In genomic region chr19:32798201-32798600, GRCh38 we compare ENCODE assay signal across 17 cellular contexts.
"Had no signal": no experiment of that assay in that cellular context is flagged by ENCODE, and none has a peak within 500 bp of the region (broad histone marks: within the 10 kb centered on the region; RNA-seq: fewer than 3 reads in every experiment).

No MANE protein-coding gene starts in this region.

- H3K4me1 ChIP-seq: colonic mucosa, upper lobe of left lung had no signal

- ATAC-seq: activated CD8-positive, alpha-beta T cell treated with anti-CD3 and anti-CD28 coated beads, Interleukin-2, amount 10 ng/mL, durations not matched to agents 7 days and 5 days; activated naive CD8-positive, alpha-beta T cell treated with anti-CD3 and anti-CD28 coated beads, Interleukin-2, amount 50 U/mL, for 24 hours; left lobe of liver; stimulated activated naive B cell treated with anti-CD40 and anti-IgM and Interleukin-4, amounts not matched to agents 10 μg/mL and 1 μg/mL and 100 μg/mL, for 72 hours had no signal

- H3K36me3 ChIP-seq: brain microvascular endothelial cell, colonic mucosa, thoracic aorta, upper lobe of left lung had no signal

- H3K9me3 ChIP-seq: colonic mucosa, thoracic aorta, upper lobe of left lung had no signal

- DNase-seq: activated CD4-positive, alpha-beta T cell treated with anti-CD3 and anti-CD28 coated beads, Interleukin-2, amount 10 ng/mL, durations not matched to agents 7 days and 5 days; activated CD8-positive, alpha-beta T cell treated with anti-CD3 and anti-CD28 coated beads, Interleukin-2, amount 10 ng/mL, durations not matched to agents 7 days and 5 days; activated naive CD4-positive, alpha-beta T cell treated with anti-CD3 and anti-CD28 coated beads for 36 hours; activated naive CD8-positive, alpha-beta T cell treated with anti-CD3 and anti-CD28 coated beads, Interleukin-2, amount 50 U/mL, for 24 hours; activated T-cell treated with anti-CD3 and anti-CD28 coated beads, Interleukin-2, amount 50 U/mL, for 24 hours; anterior cingulate cortex; brain microvascular endothelial cell; colonic mucosa; erythroblast; foreskin melanocyte; nephron progenitor cell; posterior cingulate gyrus; retina; stimulated activated naive B cell treated with anti-CD40 and anti-IgM and Interleukin-4, amounts not matched to agents 10 μg/mL and 1 μg/mL and 100 μg/mL, for 72 hours; upper lobe of left lung had no signal

- H3K27ac ChIP-seq: brain microvascular endothelial cell, colonic mucosa, thoracic aorta, upper lobe of left lung had no signal

- H3K27me3 ChIP-seq: brain microvascular endothelial cell, colonic mucosa, upper lobe of left lung had no signal

- H3K4me3 ChIP-seq: colonic mucosa, thoracic aorta, upper lobe of left lung had no signal
